15 cellular contexts compared by ENCODE assay signal in the genomic region with DNA sequence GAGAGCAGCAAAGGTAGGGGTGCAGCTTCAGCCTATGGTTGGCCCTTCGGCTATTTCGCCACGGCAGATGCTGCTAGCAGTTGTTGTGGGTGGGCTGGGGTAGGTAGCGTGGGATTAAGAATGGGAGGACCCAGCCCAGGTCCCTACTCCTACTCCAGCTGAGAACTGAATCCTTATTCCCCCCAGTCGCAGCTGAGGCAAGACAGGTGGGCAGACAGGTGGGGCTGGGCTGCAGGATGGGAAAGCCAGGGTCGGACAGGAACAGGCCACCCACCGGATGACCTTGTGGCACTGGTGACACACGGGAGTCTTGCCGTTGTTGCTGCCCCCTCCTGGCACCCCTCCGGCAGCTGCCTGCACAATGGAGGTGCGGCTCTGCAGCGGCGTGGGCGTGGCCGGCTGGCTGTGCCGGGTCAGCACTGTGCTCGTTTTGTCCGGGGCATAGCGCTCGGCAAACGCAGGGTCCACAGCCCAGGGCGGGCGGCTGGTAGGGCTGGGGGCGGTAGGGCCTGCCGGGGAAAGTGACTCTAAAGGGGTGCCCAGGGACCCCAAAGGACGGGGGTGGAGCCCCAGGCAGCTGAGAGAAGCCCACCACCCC. TPM values are rescaled to one million over a fixed set of nuclear protein-coding genes. Genes with fewer than 3 reads are reported as not detected.
DNase-seq lines count a peak whose midpoint lies in the region; ATAC-seq and TF ChIP-seq lines count a peak whose summit lies in the region.
"Had no signal": no experiment of that assay in that cellular context is flagged by ENCODE, and none has a peak within 500 bp of the region (broad histone marks: within the 10 kb centered on the region; RNA-seq: fewer than 3 reads in every experiment).

No MANE protein-coding gene starts in this region.

- H3K27ac Mint-ChIP-seq in GM23338 (no peak overlapping the region), WTC11 (no peak overlapping the region), type B pancreatic cell (no peak overlapping the region)
- H3K27ac Mint-ChIP-seq in stimulated activated effector memory CD8-positive, alpha-beta T cell treated with anti-CD3 and anti-CD28 coated beads, Interleukin-12 subunit alpha, Interleukin-12 subunit beta, amount 100 ng/mL, for 72 hours, result no peak overlapping the region
- H3K27ac Mint-ChIP-seq: activated CD4-positive, alpha-beta memory T cell treated with anti-CD3 and anti-CD28 coated beads for 36 hours; activated T-helper 2 cell treated with anti-CD3 and anti-CD28 coated beads, Interferon-gamma antibody, Interleukin-2, Interleukin-4, amounts not matched to agents 10 μg/mL and 5 μg/mL and 100 μg/mL, durations not matched to agents 14 hours and 24 hours and 36 hours had no signal

- H3K9me3 Mint-ChIP-seq in GM23338 (peaks cover 2% of the 10 kb centered on the region; the same call in 1 of the 3 replicates), WTC11 (no peaks in the 10 kb centered on the region), type B pancreatic cell (no peaks in the 10 kb centered on the region)
- H3K9me3 Mint-ChIP-seq in stimulated activated effector memory CD8-positive, alpha-beta T cell treated with anti-CD3 and anti-CD28 coated beads, Interleukin-12 subunit alpha, Interleukin-12 subunit beta, amount 100 ng/mL, for 72 hours, result no peaks in the 10 kb centered on the region
- H3K9me3 Mint-ChIP-seq: activated CD4-positive, alpha-beta memory T cell treated with anti-CD3 and anti-CD28 coated beads for 36 hours; activated T-helper 2 cell treated with anti-CD3 and anti-CD28 coated beads, Interferon-gamma antibody, Interleukin-2, Interleukin-4, amounts not matched to agents 10 μg/mL and 5 μg/mL and 100 μg/mL, durations not matched to agents 14 hours and 24 hours and 36 hours had no signal

- no peak overlapping the region for H3K27ac ChIP-seq in GM23338 (ENCODE audit: low read depth)
- H3K27ac ChIP-seq: suprapubic skin had no signal

- no peak overlapping the region for H2AFZ ChIP-seq in GM23338

- 0 out of 2 replicates have a peak, but pooled peaks cover 5% of the 10 kb centered on the region for H3K79me2 ChIP-seq in GM23338 (replicated peaks; ENCODE audit: insufficient read depth)

- POLR2A ChIA-PET in AG04449 (lab: Yijun Ruan, JAX) (interaction anchor here (2.0 to 15.7 kb wide), 2 partner anchors 9 to 11 kb away, joined by 7 to 401 read pairs; partner anchors contain the start of genes DBN1 and PDLIM7), WTC11 (lab: Charles Lee) (interaction anchor here (0.6 to 2.0 kb wide), 3 partner anchors 8 to 961 kb away, joined by 5 to 8 read pairs (median 6); partner anchors contain the start of gene PDLIM7)

- H3K4me3 Mint-ChIP-seq in GM23338 (no peak overlapping the region), WTC11 (no peak overlapping the region), type B pancreatic cell (no peak overlapping the region)
- H3K4me3 Mint-ChIP-seq in stimulated activated effector memory CD8-positive, alpha-beta T cell treated with anti-CD3 and anti-CD28 coated beads, Interleukin-12 subunit alpha, Interleukin-12 subunit beta, amount 100 ng/mL, for 72 hours, result no peak overlapping the region
- H3K4me3 Mint-ChIP-seq: activated CD4-positive, alpha-beta memory T cell treated with anti-CD3 and anti-CD28 coated beads for 36 hours had no signal

- H3K4me3 ChIP-seq in AG04449 (ENCODE audit: low read depth, low read length) (no peak overlapping the region), GM23338 (no peak overlapping the region)
- H3K4me3 ChIP-seq: suprapubic skin had no signal

- H3K9me2 ChIP-seq in GM23338 (ENCODE audit: insufficient read depth), result no peaks in the 10 kb centered on the region

- peak; percentile 2 for ATAC-seq in GM23338
- peak; percentile 25 for ATAC-seq in WTC11
- no peak for ATAC-seq in GM21786 (IDR thresholded peaks at IDR 0.05; ENCODE audit: unreplicated experiment)
- ATAC-seq in stimulated activated effector memory CD8-positive, alpha-beta T cell treated with anti-CD3 and anti-CD28 coated beads, Interleukin-12 subunit alpha, Interleukin-12 subunit beta, amount 100 ng/mL, for 72 hours, result no peak

- H3K4me1 Mint-ChIP-seq in GM23338, result peaks cover 21% of the 10 kb centered on the region
- peaks cover 15% of the 10 kb centered on the region for H3K4me1 Mint-ChIP-seq in WTC11
- H3K4me1 Mint-ChIP-seq in type B pancreatic cell (ENCODE audit: unreplicated experiment), result peaks cover 19% of the 10 kb centered on the region
- peaks cover 33% of the 10 kb centered on the region for H3K4me1 Mint-ChIP-seq in stimulated activated effector memory CD8-positive, alpha-beta T cell treated with anti-CD3 and anti-CD28 coated beads, Interleukin-12 subunit alpha, Interleukin-12 subunit beta, amount 100 ng/mL, for 72 hours

- CTCF ChIA-PET in AG04449 (lab: Yijun Ruan, JAX), result interaction anchor here (0.9 to 16.4 kb wide), 6 partner anchors 11 to 33 kb away, joined by 3 to 261 read pairs (median 5); partner anchors contain the start of gene DBN1
- CTCF ChIA-PET in WTC11 (lab: Charles Lee), result interaction anchor here (0.5 to 11.2 kb wide), 12 partner anchors 9 to 98 kb away, joined by 3 to 230 read pairs (median 4); partner anchors contain the start of genes DBN1 and PDLIM7

- peaks cover 35% of the 10 kb centered on the region for H3K27me3 Mint-ChIP-seq in GM23338 (ENCODE audit: insufficient read depth, low read depth, poor library complexity)
- no peaks in the 10 kb centered on the region for H3K27me3 Mint-ChIP-seq in WTC11 (ENCODE audit: low read depth)
- H3K27me3 Mint-ChIP-seq in type B pancreatic cell, result no peaks in the 10 kb centered on the region
- H3K27me3 Mint-ChIP-seq: activated CD4-positive, alpha-beta memory T cell treated with anti-CD3 and anti-CD28 coated beads for 36 hours had no signal

- no peak overlapping the region for H3K4me2 ChIP-seq in GM23338

- peaks cover 8% of the 10 kb centered on the region; the same call in 1 of the 2 replicates for H3K4me1 ChIP-seq in GM23338 (ENCODE audit: insufficient read depth)

- peak; percentile 29 for TF ChIP-seq CTCF in AG04449 (IDR thresholded peaks at IDR 0.05; ENCODE audit: insufficient read depth, low read length, missing control alignments)
- TF ChIP-seq CTCF in GM23338 (conservative IDR thresholded peaks at IDR 0.05; ENCODE audit: low read depth in 2 of 2), result peak; percentile 22 to 52
- TF ChIP-seq CTCF in WTC11 (IDR thresholded peaks at IDR 0.05), result no peak
- TF ChIP-seq CTCF in type B pancreatic cell (conservative IDR thresholded peaks at IDR 0.05), result no peak

- no peaks in the 10 kb centered on the region; the same call in 1 of the 2 replicates for H4K20me1 ChIP-seq in GM23338 (replicated peaks; ENCODE audit: insufficient read depth)

- peaks cover 21% of the 10 kb centered on the region; the same call in 1 of the 2 replicates for H3F3A ChIP-seq in GM23338 (replicated peaks; ENCODE audit: low read depth)

- no peaks in the 10 kb centered on the region for H3K27me3 ChIP-seq in GM23338 (ENCODE audit: insufficient read depth)
- H3K27me3 ChIP-seq: suprapubic skin had no signal

- no peak for DNase-seq in AG04449 (ENCODE audit: low read depth, low spot score)
- peak; percentile 65 for DNase-seq in GM23338 (ENCODE audit: low spot score)
- peak; percentile 54 for DNase-seq in WTC11 (ENCODE audit: low spot score)
- DNase-seq in left kidney (ENCODE audit: low read depth, low spot score), result peak; percentile 50
- DNase-seq in type B pancreatic cell (ENCODE audit: extremely low spot score, unreplicated experiment), result no peak
- no peak for DNase-seq in mesenteric fat pad (ENCODE audit: low spot score)
- no peak for DNase-seq in stimulated activated effector memory CD8-positive, alpha-beta T cell treated with anti-CD3 and anti-CD28 coated beads, Interleukin-12 subunit alpha, Interleukin-12 subunit beta, amount 100 ng/mL, for 72 hours (ENCODE audit: low spot score in 2 of 2)
- DNase-seq: activated CD4-positive, alpha-beta memory T cell treated with anti-CD3 and anti-CD28 coated beads for 36 hours; effector CD8-positive, alpha-beta T cell; mammary epithelial cell; NCI-H510A; stimulated activated CD4-positive, alpha-beta T cell treated with anti-CD3 and anti-CD28 coated beads, Interleukin-12 subunit alpha, Interleukin-12 subunit beta, amount 100 ng/mL, for 4 hours had no signal

- H3K36me3 Mint-ChIP-seq in GM23338 (ENCODE audit: low read depth), result peaks cover 76% of the 10 kb centered on the region
- H3K36me3 Mint-ChIP-seq in WTC11, result peaks cover 59% of the 10 kb centered on the region
- H3K36me3 Mint-ChIP-seq in type B pancreatic cell, result peaks cover 16% of the 10 kb centered on the region
- peaks cover 74% of the 10 kb centered on the region for H3K36me3 Mint-ChIP-seq in stimulated activated effector memory CD8-positive, alpha-beta T cell treated with anti-CD3 and anti-CD28 coated beads, Interleukin-12 subunit alpha, Interleukin-12 subunit beta, amount 100 ng/mL, for 72 hours

- H3K36me3 ChIP-seq in GM23338 (ENCODE audit: insufficient read depth), result peaks cover 14% of the 10 kb centered on the region

TF ChIP-seq in GM23338, 12 proteins besides CTCF, POLR2A, EP300 and RAD21 (continues in another document):
- no peak for TF ChIP-seq POLR2AphosphoS5 (IDR thresholded peaks at IDR 0.05; ENCODE audit: low read depth)

TF ChIP-seq in WTC11, 78 proteins besides CTCF, POLR2A, EP300 and RAD21 (continues in another document):
- no peak for TF ChIP-seq ZNF138 (CRISPR knock-in tag; conservative IDR thresholded peaks at IDR 0.05)

RNA-seq across cellular contexts. Expression of gene PDLIM7, which starts 8.2 kb away (rescaled TPM):
- 73.0 and 94.7 TPM in 2 replicates for total RNA-seq in GM23338 (2014; rRNA removed; shearing (Covaris generic))
- 128 TPM in 2 replicates for polyA plus RNA-seq in GM23338 (2016; fragmentation: Nextera tagmentation; extraction: Ambion mirVana)
- 124 to 142 TPM (median 139 TPM) in 3 replicates for total RNA-seq in WTC11 (2021)
- total RNA-seq in type B pancreatic cell (ENCODE audit: low replicate concordance), result 66.5 and 187 TPM in 2 replicates
- total RNA-seq in mesenteric fat pad, result 58.8 TPM

RNA-seq across cellular contexts. Expression of gene DBN1, which starts 15.8 kb away (rescaled TPM):
- total RNA-seq in GM23338 (2014; rRNA removed; shearing (Covaris generic)), result 242 and 290 TPM in 2 replicates
- 102 and 106 TPM in 2 replicates for polyA plus RNA-seq in GM23338 (2016; fragmentation: Nextera tagmentation; extraction: Ambion mirVana)
- total RNA-seq in WTC11 (2021) (267 to 288 TPM (median 269 TPM) in 3 replicates), type B pancreatic cell (ENCODE audit: low replicate concordance) (200 and 269 TPM in 2 replicates), mesenteric fat pad (44.3 TPM)

RNA-seq across cellular contexts. Expression of gene DOK3, which starts 20.4 kb away (rescaled TPM):
- total RNA-seq in GM23338 (2014; rRNA removed; shearing (Covaris generic)), result 4.9 and 11.1 TPM in 2 replicates
- 2.2 and 2.8 TPM in 2 replicates for polyA plus RNA-seq in GM23338 (2016; fragmentation: Nextera tagmentation; extraction: Ambion mirVana)
- total RNA-seq in WTC11 (2021), result 9.0 to 9.9 TPM (median 9.0 TPM) in 3 replicates
- total RNA-seq in type B pancreatic cell (ENCODE audit: low replicate concordance), result 6.2 and 6.9 TPM in 2 replicates
- total RNA-seq in mesenteric fat pad, result 22.6 TPM

RNA-seq across cellular contexts. Expression of gene DDX41, which starts 27.5 kb away (rescaled TPM):
- total RNA-seq in GM23338 (2014; rRNA removed; shearing (Covaris generic)), result 115 and 139 TPM in 2 replicates
- 67.1 and 73.4 TPM in 2 replicates for polyA plus RNA-seq in GM23338 (2016; fragmentation: Nextera tagmentation; extraction: Ambion mirVana)
- total RNA-seq in WTC11 (2021) (136 to 156 TPM (median 137 TPM) in 3 replicates), type B pancreatic cell (ENCODE audit: low replicate concordance) (99.7 and 104 TPM in 2 replicates), mesenteric fat pad (63.8 TPM)

RNA-seq across cellular contexts. Expression of gene PRR7, which starts 42.6 kb away (rescaled TPM):
- total RNA-seq in GM23338 (2014; rRNA removed; shearing (Covaris generic)), result 6.4 and 9.7 TPM in 2 replicates
- 7.6 and 7.7 TPM in 2 replicates for polyA plus RNA-seq in GM23338 (2016; fragmentation: Nextera tagmentation; extraction: Ambion mirVana)
- 13.1 to 14.7 TPM (median 14.6 TPM) in 3 replicates for total RNA-seq in WTC11 (2021)
- 5.9 and 8.8 TPM in 2 replicates for total RNA-seq in type B pancreatic cell (ENCODE audit: low replicate concordance)
- total RNA-seq in mesenteric fat pad, result 1.00 TPM

Comparison
In these comparisons a context has a peak if more than half of its experiments do, and no peak if none do; other contexts are left out.
1. DNase-seq: peak in GM23338 (single experiment), WTC11 (single experiment) and left kidney (single experiment); none in AG04449 (single experiment), type B pancreatic cell (single experiment), mesenteric fat pad (single experiment) and stimulated activated effector memory CD8-positive, alpha-beta T cell treated with anti-CD3 and anti-CD28 coated beads, Interleukin-12 subunit alpha, Interleukin-12 subunit beta, amount 100 ng/mL, for 72 hours (0 of 2).
2. CTCF ChIP-seq: peak in AG04449 (single experiment) and GM23338 (2 of 2); none in WTC11 (single experiment) and type B pancreatic cell (single experiment).
3. ATAC-seq: peak in GM23338 (single experiment) and WTC11 (single experiment); none in GM21786 (single experiment) and stimulated activated effector memory CD8-positive, alpha-beta T cell treated with anti-CD3 and anti-CD28 coated beads, Interleukin-12 subunit alpha, Interleukin-12 subunit beta, amount 100 ng/mL, for 72 hours (single experiment).